Comparison of ENCODE assay signal across 8 cellular contexts in the genomic region with DNA sequence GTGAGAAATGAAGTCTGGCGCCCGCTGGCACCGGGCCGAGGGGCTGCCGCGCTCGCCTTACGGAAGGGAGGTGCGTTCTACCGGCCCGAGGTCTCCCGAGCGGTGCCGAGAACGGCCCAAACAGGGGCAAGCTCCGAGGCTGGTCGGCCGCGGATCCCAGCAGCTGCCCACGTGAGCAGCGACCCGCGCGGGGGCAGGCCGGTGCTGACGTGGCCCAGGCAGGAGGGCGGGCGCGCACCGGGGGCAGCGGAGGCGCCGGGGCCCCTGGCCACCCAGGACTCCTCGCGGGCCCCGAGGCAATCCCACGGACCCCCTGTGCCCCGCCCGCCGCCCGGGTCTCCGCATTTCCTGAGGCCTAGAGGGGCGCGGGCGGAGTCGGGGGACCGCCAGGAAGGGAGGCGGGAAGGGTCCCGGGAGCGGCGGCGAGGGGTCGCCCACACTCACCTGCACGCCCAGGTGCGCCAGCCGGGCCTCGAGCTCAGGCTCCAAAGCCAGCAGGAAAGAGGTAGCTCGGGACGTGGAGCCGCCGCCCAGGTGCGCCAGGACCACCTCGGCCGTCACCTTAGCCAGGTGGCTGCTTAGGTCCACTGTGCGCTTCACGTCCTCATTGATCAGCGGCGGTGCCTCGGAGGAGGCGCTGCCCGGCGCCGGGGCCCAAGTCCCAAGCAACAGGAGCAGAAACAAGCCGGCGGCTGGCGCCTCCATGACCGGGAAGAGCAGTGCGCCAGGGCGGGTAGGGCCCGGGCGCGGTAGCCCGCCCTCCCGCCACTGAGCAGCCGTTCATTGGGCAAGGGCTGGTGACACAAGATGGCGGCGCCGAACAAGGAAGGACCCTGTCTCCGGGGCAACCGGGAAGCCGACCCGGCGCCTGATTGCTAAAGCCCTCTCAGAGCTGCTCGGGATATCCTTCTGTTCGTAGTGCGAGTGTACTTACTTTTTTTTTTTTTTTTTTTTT. TPM values are rescaled to one million over a fixed set of nuclear protein-coding genes. Genes with fewer than 3 reads are reported as not detected.
DNase-seq lines count a peak whose midpoint lies in the region; ATAC-seq and TF ChIP-seq lines count a peak whose summit lies in the region.

RPN1 (minus strand) TSS at position 723 of the 955 bp plus-strand sequence; CDS start at position 705, 18 bp downstream.

- H3K79me2 ChIP-seq in GM23338 (replicated peaks; ENCODE audit: insufficient read depth), result peaks cover 52% of the 10 kb centered on the region

- intact Hi-C loops in esophagus squamous epithelium (cut with DNase I), result no loop called here

- peak within 1 kb of the TSS; percentile 91 for H3K4me2 ChIP-seq in GM23338

- no peaks in the 10 kb centered on the region; the same call in 1 of the 3 replicates for H3K36me3 Mint-ChIP-seq in GM23338 (ENCODE audit: low read depth)

- TF ChIP-seq CTCF in GM23338 (conservative IDR thresholded peaks at IDR 0.05; ENCODE audit: low read depth in 2 of 2), result no peak
- TF ChIP-seq CTCF in esophagus squamous epithelium (IDR thresholded peaks at IDR 0.05), result no peak

- 0 to 2% methylated on average over 12 to 13 of the region's 96 CpGs for WGBS in esophagus squamous epithelium, 2 donors

- no peaks in the 10 kb centered on the region for H3K27me3 ChIP-seq in GM23338 (ENCODE audit: insufficient read depth)
- no peaks in the 10 kb centered on the region for H3K27me3 ChIP-seq in esophagus squamous epithelium

- peaks cover 10% of the 10 kb centered on the region; the same call in 2 of the 3 replicates for H3K4me1 Mint-ChIP-seq in GM23338

- peak within 1 kb of the TSS; percentile 81; the same call in 1 of the 2 replicates for H2AFZ ChIP-seq in GM23338

- peaks cover 27% of the 10 kb centered on the region; the same call in 1 of the 2 replicates for H4K20me1 ChIP-seq in GM23338 (replicated peaks; ENCODE audit: insufficient read depth)

- ATAC-seq in GM23338, result peak; percentile 96

- peak in 3 of 4 donors; percentile 59 to 83 (median 80) for TF ChIP-seq POLR2A in esophagus squamous epithelium (IDR thresholded peaks at IDR 0.05)

- H3K27me3 Mint-ChIP-seq in GM23338 (ENCODE audit: insufficient read depth, low read depth, poor library complexity), result peaks cover 6% of the 10 kb centered on the region

- H3K4me3 Mint-ChIP-seq in GM23338, result peak within 1 kb of the TSS; percentile 82

- H3K4me3 ChIP-seq in GM23338, result peak within 1 kb of the TSS; percentile 82
- peak within 1 kb of the TSS; percentile 82 to 100 (median 98) for H3K4me3 ChIP-seq in esophagus squamous epithelium

- DNase-seq in Daoy (ENCODE audit: low read depth) (peak; percentile 96), GM23338 (ENCODE audit: low spot score) (peak; percentile 96), Kasumi-1 (lab: John Stamatoyannopoulos, UW) (peak; percentile 93 to 96), RKO (ENCODE audit: low spot score) (peak; percentile 97), activated T-helper 1 cell treated with Interleukin-2 at 50 U/mL for 16 hours (ENCODE audit: low read depth) (peak; percentile 91), esophagus squamous epithelium (lab: John Stamatoyannopoulos, UW) (peak; percentile 79), myocyte (ENCODE audit: low read depth) (peak; percentile 95)
- DNase-seq in stimulated activated CD8-positive, alpha-beta memory T cell treated with anti-CD3 and anti-CD28 coated beads, Interleukin-7, amount 100 ng/mL, for 4 hours (ENCODE audit: low read depth in 2 of 2), result peak; percentile 91

- H3K27ac ChIP-seq in GM23338 (ENCODE audit: low read depth), result peak within 1 kb of the TSS; percentile 92
- H3K27ac ChIP-seq in esophagus squamous epithelium, result peak within 1 kb of the TSS; percentile 97 to 100 (median 100)

- H3K36me3 ChIP-seq in GM23338 (ENCODE audit: insufficient read depth) (no peaks in the 10 kb centered on the region; the same call in 1 of the 2 replicates), esophagus squamous epithelium (peaks cover 0 to 5% (median 0%) of the 10 kb centered on the region in 3 donors)

- H3K4me1 ChIP-seq in GM23338 (ENCODE audit: insufficient read depth) (peaks cover 9% of the 10 kb centered on the region), esophagus squamous epithelium (peaks cover 7 to 49% (median 13%) of the 10 kb centered on the region in 3 donors)

- peaks cover 6% of the 10 kb centered on the region; the same call in 1 of the 2 replicates for H3K9me2 ChIP-seq in GM23338 (ENCODE audit: insufficient read depth)

- peak within 1 kb of the TSS; percentile 92 for H3K27ac Mint-ChIP-seq in GM23338

- no peaks in the 10 kb centered on the region for H3K9me3 ChIP-seq in esophagus squamous epithelium

- peaks cover 3% of the 10 kb centered on the region for H3K9me3 Mint-ChIP-seq in GM23338

- H3F3A ChIP-seq in GM23338 (replicated peaks; ENCODE audit: low read depth), result peaks cover 6% of the 10 kb centered on the region; the same call in 1 of the 2 replicates

TF ChIP-seq in GM23338, 12 proteins besides CTCF, POLR2A, EP300 and RAD21:
- TF ChIP-seq STAT1 (IDR thresholded peaks at IDR 0.05; ENCODE audit: unreplicated experiment) (no peak), JUNB (IDR thresholded peaks at IDR 0.05; ENCODE audit: unreplicated experiment) (no peak), ZNF331 (CRISPR knock-in tag; IDR thresholded peaks at IDR 0.05; ENCODE audit: low read depth) (no peak), NANOG (IDR thresholded peaks at IDR 0.05; ENCODE audit: borderline replicate concordance) (no peak), POLR2AphosphoS5 (IDR thresholded peaks at IDR 0.05; ENCODE audit: low read depth) (peak; percentile 86), CREB1 (CRISPR knock-in tag; IDR thresholded peaks at IDR 0.05; ENCODE audit: low read depth) (peak; percentile 95), EZH2 (IDR thresholded peaks at IDR 0.05; ENCODE audit: low read depth, unreplicated experiment) (no peak), ETS1 (IDR thresholded peaks at IDR 0.05) (peak; percentile 29; the same call in 1 of the 2 replicates), REST (IDR thresholded peaks at IDR 0.05; ENCODE audit: unreplicated experiment) (no peak)

RNA-seq across cellular contexts. Expression of gene RPN1, which starts in this region (rescaled TPM):
- 391 and 442 TPM in 2 replicates for total RNA-seq in Daoy (2014; rRNA removed; shearing (Covaris generic))
- total RNA-seq in GM23338 (2014; rRNA removed; shearing (Covaris generic)), result 218 and 231 TPM in 2 replicates
- 108 and 111 TPM in 2 replicates for polyA plus RNA-seq in GM23338 (2016; fragmentation: Nextera tagmentation; extraction: Ambion mirVana)
- total RNA-seq in esophagus squamous epithelium, result 100 to 1,000 TPM; 126 to 228 (median 182) TPM
- 277 and 422 TPM in 2 replicates for total RNA-seq in myocyte
- polyA plus RNA-seq in myocyte (2012), result 250 TPM

Comparison
In these comparisons a context has a peak if more than half of its experiments do, and no peak if none do; other contexts are left out.
1. Peak in every context shown above with its lines: DNase-seq, ATAC-seq, H3K4me3 ChIP-seq and H3K27ac ChIP-seq.